ENCODE assay signal across 17 cellular contexts in genomic region chr5:176890455-176891330, GRCh38.
"Had no signal": no experiment of that assay in that cellular context is flagged by ENCODE, and none has a peak within 500 bp of the region (broad histone marks: within the 10 kb centered on the region; RNA-seq: fewer than 3 reads in every experiment).

No MANE protein-coding gene starts in this region.

- H3K27ac ChIP-seq: epithelial cell of prostate, gastroesophageal sphincter, neural progenitor cell, ovary, psoas muscle, tibial artery had no signal

- DNase-seq: activated CD4-positive, alpha-beta T cell treated with anti-CD3 and anti-CD28 coated beads for 36 hours; activated CD4-positive, alpha-beta T cell treated with anti-CD3 and anti-CD28 coated beads, Interleukin-2, amount 50 U/mL, for 4 hours; activated naive CD4-positive, alpha-beta T cell treated with anti-CD3 and anti-CD28 coated beads, Interleukin-2, amount 10 ng/mL, durations not matched to agents 7 days and 5 days; amygdala; cerebellar nuclear complex; cortex of kidney; hypothalamus; naive B cell; ovary; psoas muscle; right cardiac atrium; stimulated activated CD4-positive, alpha-beta T cell treated with anti-CD3 and anti-CD28 coated beads, Interleukin-1b, Interleukin-23, amount 100 ng/mL, for 48 hours; T1000; tibial artery had no signal

- H3K4me1 ChIP-seq: gastroesophageal sphincter, neural progenitor cell, psoas muscle, tibial artery had no signal

- H3K36me3 ChIP-seq: gastroesophageal sphincter, neural progenitor cell, ovary, tibial artery had no signal

- H3K4me3 ChIP-seq: gastroesophageal sphincter, neural progenitor cell, ovary, psoas muscle, tibial artery had no signal

- H3K9me3 ChIP-seq: gastroesophageal sphincter, ovary, psoas muscle, tibial artery had no signal

- H3K27me3 ChIP-seq: neural progenitor cell, ovary had no signal
